Comparison of ENCODE assay signal across 9 cellular contexts in the genomic region with DNA sequence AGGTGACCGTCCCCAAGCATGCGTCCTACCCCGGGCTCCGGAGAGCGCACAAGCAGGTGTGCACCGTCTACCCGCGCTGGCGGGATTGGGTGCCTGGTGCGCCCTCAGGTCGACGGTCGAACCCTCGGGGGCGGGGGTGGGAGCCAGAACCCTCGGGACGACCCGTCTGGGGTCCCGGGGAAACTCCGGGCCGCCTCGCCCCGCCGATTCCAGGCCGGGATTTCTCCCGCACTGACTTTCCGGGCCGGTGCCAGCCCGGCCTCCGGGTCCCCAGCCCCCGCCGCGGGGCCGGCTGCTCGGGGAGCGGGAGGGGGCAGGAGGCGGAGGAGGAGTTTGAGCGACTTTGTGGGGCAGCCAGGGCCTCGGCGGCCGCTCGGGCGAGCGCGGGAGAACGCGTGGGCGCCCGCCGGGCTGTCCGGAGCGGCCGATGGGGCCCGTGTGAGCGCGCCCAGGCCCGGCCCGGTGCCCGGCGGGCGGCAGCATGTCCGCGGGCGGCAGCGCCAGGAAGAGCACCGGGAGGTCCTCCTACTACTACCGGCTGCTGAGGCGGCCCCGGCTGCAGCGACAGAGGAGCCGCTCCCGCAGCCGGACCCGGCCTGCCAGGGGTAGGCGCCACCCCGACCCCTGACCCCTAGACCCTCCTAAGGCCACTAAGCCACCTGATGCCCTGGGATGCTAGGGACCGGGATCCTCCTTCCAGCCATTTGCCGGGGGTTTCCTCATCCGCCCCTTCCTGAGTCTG. TPM values are rescaled to one million over a fixed set of nuclear protein-coding genes. Genes with fewer than 3 reads are reported as not detected.
DNase-seq lines count a peak whose midpoint lies in the region; ATAC-seq, FAIRE-seq and TF ChIP-seq lines count a peak whose summit lies in the region.
"Had no signal": no experiment of that assay in that cellular context is flagged by ENCODE, and none has a peak within 500 bp of the region (broad histone marks: within the 10 kb centered on the region; RNA-seq: fewer than 3 reads in every experiment).

A gene (plus strand): TSS at position 340 of the 742 bp plus-strand sequence. CDS start 142 bp downstream, at position 482.

- H3K9me3 Mint-ChIP-seq in central memory CD8-positive, alpha-beta T cell: no peaks in the 10 kb centered on the region

- no peak within 1 kb of the TSS for H3K27ac Mint-ChIP-seq in central memory CD8-positive, alpha-beta T cell (ENCODE audit: low read depth)

- H3K27me3 ChIP-seq in keratinocyte (ENCODE audit: control insufficient read depth, extremely low read depth, insufficient read depth, low read length): peaks cover 66% of the 10 kb centered on the region
- no peaks in the 10 kb centered on the region for H3K27me3 ChIP-seq in skeletal muscle tissue (ENCODE audit: control insufficient read depth in 3 of 3, insufficient read depth in 3 of 3, low read length in 3 of 3)

- no peaks in the 10 kb centered on the region for H3K79me2 ChIP-seq in keratinocyte (ENCODE audit: control insufficient read depth, insufficient read depth, low read length)

- H3K27ac ChIP-seq in keratinocyte (ENCODE audit: control insufficient read depth, insufficient read depth, low read length) (no peak within 1 kb of the TSS), skeletal muscle tissue (ENCODE audit: low read depth, low read length) (peak within 1 kb of the TSS; percentile 84)

- H3K4me1 Mint-ChIP-seq in central memory CD8-positive, alpha-beta T cell: peaks cover 14% of the 10 kb centered on the region

- H3K4me1 ChIP-seq in keratinocyte (ENCODE audit: control insufficient read depth, extremely low read depth, insufficient read depth, low read length): peaks cover 11% of the 10 kb centered on the region
- H3K4me1 ChIP-seq in skeletal muscle tissue (ENCODE audit: control insufficient read depth in 3 of 3, insufficient read depth in 3 of 3, low read length in 3 of 3): peaks cover 63 to 75% (median 72%) of the 10 kb centered on the region in 3 donors

- no peaks in the 10 kb centered on the region for H3K36me3 Mint-ChIP-seq in central memory CD8-positive, alpha-beta T cell (ENCODE audit: insufficient read depth)

- H3K4me3 Mint-ChIP-seq in central memory CD8-positive, alpha-beta T cell: peak within 1 kb of the TSS; percentile 65

- dilution Hi-C loops in keratinocyte (cut with MboI; ENCODE audit: extremely low pct_ligation_motif_present, low sequenced_read_pairs): no loop called here

- H3K9me1 ChIP-seq in keratinocyte (ENCODE audit: control insufficient read depth, extremely low read depth, insufficient read depth, low read length): no peaks in the 10 kb centered on the region

- H3K9me3 ChIP-seq in keratinocyte (ENCODE audit: control insufficient read depth, low read depth, low read length) (no peaks in the 10 kb centered on the region), skeletal muscle tissue (ENCODE audit: control insufficient read depth in 3 of 3, low read length in 3 of 3) (no peaks in the 10 kb centered on the region)

- peaks cover 93% of the 10 kb centered on the region for H3K27me3 Mint-ChIP-seq in central memory CD8-positive, alpha-beta T cell

- DNase-seq in GM10266 (ENCODE audit: extremely low spot score) (peak; percentile 31), NCI-H226 (peak; percentile 42), keratinocyte (ENCODE audit: low read depth, low spot score) (no peak), NK-92 (lab: John Stamatoyannopoulos, UW; ENCODE audit: unreplicated experiment) (no peak)
- DNase-seq in central memory CD8-positive, alpha-beta T cell (ENCODE audit: low spot score in 2 of 2): no peak
- DNase-seq in central memory CD4-positive, alpha-beta T cell: no peak
- no peak for DNase-seq in stimulated activated CD4-positive, alpha-beta T cell treated with anti-CD3 and anti-CD28 coated beads, Interleukin-4, amount 100 ng/mL, for 4 hours

- no peak within 1 kb of the TSS for H3K9ac ChIP-seq in keratinocyte (ENCODE audit: control insufficient read depth, extremely low read depth, insufficient read depth, low read length)
- H3K9ac ChIP-seq in skeletal muscle tissue (ENCODE audit: low read depth in 1 of 3, low read length in 3 of 3): peak within 1 kb of the TSS; percentile 77 to 83 (median 79)

- H3K4me3 ChIP-seq in keratinocyte (ENCODE audit: control insufficient read depth in 2 of 3, extremely low read depth in 1 of 3, insufficient read depth in 2 of 3, low read depth in 1 of 3, low read length in 3 of 3) (peak within 1 kb of the TSS; percentile 18 to 33 (median 24)), skeletal muscle tissue (ENCODE audit: low read length in 3 of 3) (peak within 1 kb of the TSS; percentile 68 to 75 (median 75))

- TF ChIP-seq CTCF in GM10266 (IDR thresholded peaks at IDR 0.05; ENCODE audit: control insufficient read depth, insufficient read depth, low read depth, missing control alignments): no peak
- no peak for TF ChIP-seq CTCF in keratinocyte (optimal IDR thresholded peaks at IDR 0.05 in 1 of 3, IDR thresholded peaks at IDR 0.05 in 1 of 3, conservative IDR thresholded peaks at IDR 0.05 in 1 of 3; ENCODE audit: extremely low read depth in 1 of 3, insufficient read depth in 2 of 3, low read length in 3 of 3)

- H4K20me1 ChIP-seq in keratinocyte (ENCODE audit: control insufficient read depth, extremely low read depth, insufficient read depth, low read length): peaks cover 2% of the 10 kb centered on the region

- no peak for FAIRE-seq in keratinocyte (lab: Jason Lieb, UNC)
- FAIRE-seq: TTC549 had no signal

- ATAC-seq in central memory CD8-positive, alpha-beta T cell (replicated peaks; ENCODE audit: extremely low read depth, poor library complexity, severe bottlenecking): no peak

- H2AFZ ChIP-seq in keratinocyte (ENCODE audit: control insufficient read depth, low read length): no peak within 1 kb of the TSS

- H3K36me3 ChIP-seq in keratinocyte (ENCODE audit: control insufficient read depth in 2 of 2, extremely low read depth in 1 of 2, insufficient read depth in 2 of 2, low read length in 2 of 2) (no peaks in the 10 kb centered on the region), skeletal muscle tissue (ENCODE audit: control insufficient read depth in 3 of 3, insufficient read depth in 3 of 3, low read length in 3 of 3) (no peaks in the 10 kb centered on the region)

- peak within 1 kb of the TSS; percentile 1 for H3K4me2 ChIP-seq in keratinocyte (ENCODE audit: control insufficient read depth, extremely low read depth, insufficient read depth, low read depth, low read length)

RNA-seq across cellular contexts. Expression of the gene that starts here (rescaled TPM):
- polyA plus RNA-seq in keratinocyte: 28.6 to 36.6 TPM (median 30.9 TPM) in 3 replicates
- polyA plus RNA-seq in keratinocyte (2011; ENCODE audit: low read depth): 15.5 TPM
- 21.9 and 32.2 TPM in 2 replicates for polyA plus RNA-seq in keratinocyte (2011; cell fraction: cytosol; rRNA removed)
- polyA plus RNA-seq in keratinocyte (2011; cell fraction: nucleus; rRNA removed): 49.2 and 60.4 TPM in 2 replicates
- 17.8 and 33.8 TPM in 2 replicates for polyA plus RNA-seq in keratinocyte (2012; ENCODE audit: low replicate concordance)
- polyA minus RNA-seq in keratinocyte: 86.8 to 140 TPM (median 108 TPM) in 3 replicates
- 62.5 TPM for polyA minus RNA-seq in keratinocyte (2011; cell fraction: cytosol; rRNA and poly(A)+ RNA removed)
- polyA minus RNA-seq in keratinocyte (2011; cell fraction: nucleus; rRNA and poly(A)+ RNA removed): 73.0 and 76.5 TPM in 2 replicates
- 12.5 TPM for total RNA-seq in skeletal muscle tissue

Comparison
In these comparisons a context has a peak if more than half of its experiments do, and no peak if none do; other contexts are left out.
1. DNase-seq: peak in GM10266 (single experiment) and NCI-H226 (single experiment); none in central memory CD8-positive, alpha-beta T cell (0 of 2), keratinocyte (single experiment), central memory CD4-positive, alpha-beta T cell (single experiment), NK-92 (single experiment) and stimulated activated CD4-positive, alpha-beta T cell treated with anti-CD3 and anti-CD28 coated beads, Interleukin-4, amount 100 ng/mL, for 4 hours (0 of 2).